8 cellular contexts compared by ENCODE assay signal in the genomic region with DNA sequence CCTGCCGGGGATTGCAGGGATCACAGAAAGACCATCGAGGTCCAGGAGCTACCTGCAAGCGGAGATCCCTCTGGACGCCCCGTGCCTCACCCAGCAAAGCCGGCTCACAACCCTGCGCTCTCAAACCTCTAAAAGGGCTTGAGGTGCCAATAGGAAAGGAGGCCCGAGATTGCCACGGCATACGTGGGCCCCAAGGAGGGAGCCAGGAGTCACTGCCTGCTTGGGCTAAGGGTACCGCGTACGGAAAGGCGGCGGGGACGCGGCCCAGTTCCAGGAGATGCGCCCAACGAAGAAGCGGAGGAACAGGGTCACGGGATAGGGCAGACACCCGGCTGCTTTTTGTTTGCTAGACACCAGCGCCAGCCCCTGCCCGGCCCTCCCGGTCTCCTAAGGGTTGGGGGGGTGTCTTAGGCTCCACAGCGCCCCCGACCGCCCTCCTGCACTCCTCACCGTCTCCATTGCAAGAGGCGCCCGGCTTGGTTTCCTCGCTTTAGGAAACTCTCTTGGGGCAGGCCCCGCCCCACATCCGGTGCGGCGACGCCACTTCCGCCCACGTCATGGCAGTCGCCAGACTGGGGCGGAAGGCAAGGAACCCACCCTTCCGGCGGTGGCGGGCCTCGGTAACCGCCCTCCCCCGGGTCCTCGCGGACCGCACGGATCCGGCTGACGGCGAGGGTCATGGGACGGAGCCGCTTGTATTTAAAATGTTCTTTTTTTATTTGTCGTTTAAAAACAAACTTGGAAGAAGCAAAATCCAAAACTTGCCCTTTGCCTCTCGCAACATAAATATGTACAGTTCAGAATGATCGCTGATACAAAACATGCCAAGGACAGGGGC. TPM values are rescaled to one million over a fixed set of nuclear protein-coding genes. Genes with fewer than 3 reads are reported as not detected.
DNase-seq lines count a peak whose midpoint lies in the region; ATAC-seq and TF ChIP-seq lines count a peak whose summit lies in the region.

A gene (minus strand): TSS at position 495 of the 838 bp plus-strand sequence. CDS start 36 bp downstream, at position 459.

- peaks cover 9% of the 10 kb centered on the region for H3K36me3 Mint-ChIP-seq in progenitor cell of endocrine pancreas (ENCODE audit: insufficient read depth)

- DNase-seq in GM13977 (ENCODE audit: low spot score) (peak; percentile 98), NCI-H146 treated with DMSO at 0.1 percent for 48 hours (lab: John Stamatoyannopoulos, UW; ENCODE audit: unreplicated experiment) (peak; percentile 92), amniotic epithelial cell (ENCODE audit: low read depth) (peak; percentile 94), left cardiac atrium (peak; percentile 97), progenitor cell of endocrine pancreas (ENCODE audit: low spot score, unreplicated experiment) (peak; percentile 90), ureter (ENCODE audit: low spot score) (peak; percentile 97)

- intact Hi-C loops in T-helper 1 cell treated with Interleukin-12 subunit alpha and Interleukin-12 subunit beta and Interleukin-4 antibody, amounts not matched to agents 30 ng/mL and 1 ng/mL, for 36 hours (cut with micrococcal nuclease), result loop anchor here (1.0 to 5.0 kb wide), 14 partner anchors 22 to 724 kb away; a partner anchor contains a TSS
- intact Hi-C loops in left cardiac atrium (cut with DNase I), result no loop called here

- peak within 1 kb of the TSS; percentile 98 for H3K27ac Mint-ChIP-seq in progenitor cell of endocrine pancreas

- in situ Hi-C loops in GM13977 (cut with MboI; ENCODE audit: low pct_unique_long_range_greater_than_20kb, low sequenced_read_pairs, unreplicated experiment), result no loop called here

- TF ChIP-seq CTCF in GM13977 (IDR thresholded peaks at IDR 0.05; ENCODE audit: extremely low read depth, insufficient read depth, missing control alignments) (peak; percentile 60), progenitor cell of endocrine pancreas (IDR thresholded peaks at IDR 0.05; ENCODE audit: unreplicated experiment) (peak; percentile 66)

- ATAC-seq in HG02884 (IDR thresholded peaks at IDR 0.05; ENCODE audit: unreplicated experiment), result peak; percentile 80
- ATAC-seq in left cardiac atrium, result peak; percentile 95 to 96

- peaks cover 12% of the 10 kb centered on the region for H3K4me1 Mint-ChIP-seq in progenitor cell of endocrine pancreas (ENCODE audit: low read depth)

- no peaks in the 10 kb centered on the region for H3K27me3 Mint-ChIP-seq in progenitor cell of endocrine pancreas

- peak within 1 kb of the TSS; percentile 88 for H3K4me3 Mint-ChIP-seq in progenitor cell of endocrine pancreas (ENCODE audit: low read depth)

- H3K9me3 Mint-ChIP-seq in progenitor cell of endocrine pancreas (ENCODE audit: low read depth), result no peaks in the 10 kb centered on the region

RNA-seq across cellular contexts. Expression of the gene that starts here (rescaled TPM):
- 73.7 and 74.8 TPM in 2 replicates for total RNA-seq in T-helper 1 cell treated with Interleukin-12 subunit alpha and Interleukin-12 subunit beta and Interleukin-4 antibody, amounts not matched to agents 30 ng/mL and 1 ng/mL, for 36 hours
- 10 to 100 TPM; 70.2 to 72.2 TPM for total RNA-seq in left cardiac atrium
- 52.7 and 59.4 TPM in 2 replicates for total RNA-seq in progenitor cell of endocrine pancreas
- 72.6 TPM for total RNA-seq in ureter

Comparison
In these comparisons a context has a peak if more than half of its experiments do, and no peak if none do; other contexts are left out.
1. Peak in every context shown above with its lines: DNase-seq and ATAC-seq.